Comparison of ENCODE assay signal across 1 cellular context in the genomic region with DNA sequence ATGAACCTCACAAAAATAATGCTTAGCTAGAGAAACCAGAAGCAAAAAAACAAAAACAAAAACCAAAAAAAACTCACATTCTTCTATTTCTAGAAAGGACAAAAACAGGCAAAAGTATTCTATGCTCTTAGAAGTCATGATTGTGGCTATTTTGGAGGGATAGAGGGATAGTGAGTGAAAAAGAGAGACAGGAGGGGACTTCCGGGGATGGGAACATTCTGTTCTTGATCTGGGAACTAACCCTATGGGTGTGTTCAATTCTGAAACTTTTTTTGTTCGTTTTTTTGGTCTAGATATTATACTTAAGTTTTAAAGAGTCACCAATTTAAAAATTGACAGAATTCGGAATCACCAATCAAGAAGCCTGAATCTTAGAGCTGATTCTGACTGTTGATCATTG.
TF ChIP-seq lines count a peak whose summit lies in the region.

No MANE protein-coding gene starts in this region.

TF ChIP-seq in IMR-90, 13 proteins besides CTCF, POLR2A, EP300 and RAD21:
- TF ChIP-seq RFX5 (IDR thresholded peaks at IDR 0.05; ENCODE audit: low read depth, low read length) = no peak
- TF ChIP-seq, protein P1, sequence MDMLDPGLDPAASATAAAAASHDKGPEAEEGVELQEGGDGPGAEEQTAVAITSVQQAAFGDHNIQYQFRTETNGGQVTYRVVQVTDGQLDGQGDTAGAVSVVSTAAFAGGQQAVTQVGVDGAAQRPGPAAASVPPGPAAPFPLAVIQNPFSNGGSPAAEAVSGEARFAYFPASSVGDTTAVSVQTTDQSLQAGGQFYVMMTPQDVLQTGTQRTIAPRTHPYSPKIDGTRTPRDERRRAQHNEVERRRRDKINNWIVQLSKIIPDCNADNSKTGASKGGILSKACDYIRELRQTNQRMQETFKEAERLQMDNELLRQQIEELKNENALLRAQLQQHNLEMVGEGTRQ (IDR thresholded peaks at IDR 0.05; ENCODE audit: low read depth, low read length) = no peak
- no peak for TF ChIP-seq ELK1 (IDR thresholded peaks at IDR 0.05; ENCODE audit: borderline replicate concordance, low read depth, low read length)
- TF ChIP-seq CHD1 (IDR thresholded peaks at IDR 0.05; ENCODE audit: low read depth, low read length) = no peak
- TF ChIP-seq MAZ (IDR thresholded peaks at IDR 0.05; ENCODE audit: borderline replicate concordance, low read depth, low read length) = no peak
- no peak for TF ChIP-seq NFE2L2 (IDR thresholded peaks at IDR 0.05; ENCODE audit: low read depth, low read length)
- no peak for TF ChIP-seq RCOR1 (IDR thresholded peaks at IDR 0.05; ENCODE audit: insufficient replicate concordance, low read length)
- no peak for TF ChIP-seq MXI1 (IDR thresholded peaks at IDR 0.05; ENCODE audit: borderline replicate concordance, low read depth, low read length)
- no peak for TF ChIP-seq FOS (IDR thresholded peaks at IDR 0.05; ENCODE audit: low read depth, low read length)
- no peak for TF ChIP-seq MAFK (IDR thresholded peaks at IDR 0.05; ENCODE audit: low read depth, low read length)
- TF ChIP-seq CEBPB (IDR thresholded peaks at IDR 0.05; ENCODE audit: low read depth, low read length) = no peak
- no peak for TF ChIP-seq BHLHE40 (IDR thresholded peaks at IDR 0.05; ENCODE audit: low read depth, low read length)
- no peak for TF ChIP-seq SMC3 (IDR thresholded peaks at IDR 0.05; ENCODE audit: low read depth, low read length)
